In the genomic region with DNA sequence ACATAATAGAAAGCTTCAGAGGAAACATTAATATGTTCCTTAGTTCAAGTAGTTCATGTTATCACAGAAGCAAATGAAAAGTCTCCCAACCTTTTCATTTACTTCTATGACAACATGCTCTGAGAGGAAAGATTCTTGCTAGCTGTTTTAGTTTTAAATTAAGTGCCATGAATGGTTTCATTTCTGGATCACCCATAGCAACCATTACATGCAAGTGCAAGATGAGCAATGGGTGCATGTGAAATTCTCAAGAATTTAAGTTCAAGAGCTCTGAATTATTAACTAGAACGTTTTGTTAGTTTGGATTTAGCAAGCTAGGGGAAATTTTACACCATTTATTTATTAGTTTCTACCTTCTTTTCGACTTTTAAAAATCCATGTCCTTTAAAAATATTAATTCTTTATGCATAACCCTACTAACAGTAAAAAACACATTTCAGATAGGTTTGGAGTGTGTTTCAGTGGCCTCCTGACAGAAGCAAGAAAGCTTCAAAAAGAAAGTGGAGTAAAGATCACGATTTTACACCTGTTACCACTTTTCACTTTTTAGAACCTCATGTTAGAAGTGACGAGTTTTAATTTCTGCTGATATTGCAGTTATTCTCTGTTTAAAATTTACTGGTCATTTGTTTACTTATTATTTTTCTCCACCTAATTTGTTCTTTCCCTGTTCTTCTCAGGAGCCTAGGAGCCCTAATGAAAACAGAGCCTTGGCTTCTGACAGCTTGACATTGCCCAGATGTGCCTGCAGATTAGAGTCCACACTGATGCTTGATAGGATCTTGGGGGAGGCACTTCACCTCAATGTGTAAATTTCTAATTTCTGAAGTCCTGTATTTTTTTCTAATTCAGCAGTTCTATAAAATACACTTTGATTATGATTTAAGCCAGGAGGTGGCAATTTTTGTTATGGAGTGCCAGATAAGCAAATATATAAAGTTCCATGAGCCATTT, we compare ENCODE assay signal across 17 cellular contexts.
DNase-seq lines count a peak whose midpoint lies in the region; ATAC-seq, FAIRE-seq and TF ChIP-seq lines count a peak whose summit lies in the region.
"Had no signal": no experiment of that assay in that cellular context is flagged by ENCODE, and none has a peak within 500 bp of the region (broad histone marks: within the 10 kb centered on the region; RNA-seq: fewer than 3 reads in every experiment).

No MANE protein-coding gene starts in this region.

- DNase-seq in A549 (ENCODE audit: low read depth in 1 of 2, low spot score in 1 of 2) (no peak), KBM-7 (peak; percentile 31), left kidney (ENCODE audit: low read depth, low spot score) (peak; percentile 23), uterus (no peak), HT-29 (ENCODE audit: low spot score) (no peak), G401 (ENCODE audit: low spot score) (no peak)
- no peak for DNase-seq in activated CD4-positive, alpha-beta T cell treated with anti-CD3 and anti-CD28 coated beads, Interleukin-2, amount 50 U/mL, for 48 hours
- DNase-seq: NCI-H1417, NCI-H187, NCI-H2107, NCI-H510A treated with DMSO at 0.1 percent for 48 hours had no signal

- no peak for TF ChIP-seq RAD21 in A549 (conservative IDR thresholded peaks at IDR 0.05 in 1 of 2, IDR thresholded peaks at IDR 0.05 in 1 of 2)

- H3K9me3 ChIP-seq in A549 (peaks cover 4% of the 10 kb centered on the region; the same call in 1 of the 3 replicates), uterus (no peaks in the 10 kb centered on the region)
- H3K9me3 ChIP-seq: HAP-1, SJSA1 had no signal

- H3K27ac ChIP-seq in A549 (no peak overlapping the region), uterus (no peak overlapping the region)
- H3K27ac ChIP-seq: C4-2B, SJSA1 had no signal

- CTCF ChIA-PET in A549 (lab: Yijun Ruan, JAX), result no interaction called here

- TF ChIP-seq POLR2A in A549 (IDR thresholded peaks at IDR 0.05; ENCODE audit: low read length) (no peak), uterus (IDR thresholded peaks at IDR 0.05) (no peak)

- TF ChIP-seq CTCF in A549 (IDR thresholded peaks at IDR 0.05) (no peak), uterus (IDR thresholded peaks at IDR 0.05) (no peak)

- ATAC-seq in A549, result no peak
- no peak for ATAC-seq in SK-N-SH treated with all-trans-retinoic acid at 6 μM for 48 hours

- intact Hi-C loops in uterus (cut with DNase I; ENCODE audit: low total_unique reads), result no loop called here

- in situ Hi-C loops in KBM-7 (cut with MboI; ENCODE audit: low pct_unique_long_range_greater_than_20kb, low sequenced_read_pairs) (no loop called here), G401 (cut with HindIII; ENCODE audit: low sequenced_read_pairs) (no loop called here)

- no peaks in the 10 kb centered on the region for H3K27me3 ChIP-seq in uterus
- H3K27me3 ChIP-seq: SJSA1 had no signal

- WGBS in A549 (ENCODE audit: missing lambda C conversion rate), result 1% methylated on average over 4 of the region's 4 CpGs

- POLR2A ChIA-PET in A549 (lab: Yijun Ruan, JAX), result no interaction called here

- no peak for TF ChIP-seq EP300 in A549 (IDR thresholded peaks at IDR 0.05)

- no peak overlapping the region for H3K4me2 ChIP-seq in A549

- no peaks in the 10 kb centered on the region for H3K36me3 ChIP-seq in uterus
- H3K36me3 ChIP-seq: HAP-1, SJSA1 had no signal

- no peaks in the 10 kb centered on the region for H3K4me1 ChIP-seq in A549
- no peaks in the 10 kb centered on the region for H3K4me1 ChIP-seq in uterus
- H3K4me1 ChIP-seq: HAP-1, SJSA1 had no signal

- H3K4me3 ChIP-seq in A549, result no peak overlapping the region
- H3K4me3 ChIP-seq in uterus, result no peak overlapping the region
- H3K4me3 ChIP-seq: HAP-1, SJSA1 had no signal

- no peak for FAIRE-seq in A549 (lab: Jason Lieb, UNC)
- FAIRE-seq: A204.1, D721Med had no signal

TF ChIP-seq in A549, 52 proteins besides CTCF, POLR2A, EP300 and RAD21:
- TF ChIP-seq MAFK (IDR thresholded peaks at IDR 0.05; ENCODE audit: partially characterized antibody) (peak; percentile 88), FOSB (CRISPR knock-in tag; IDR thresholded peaks at IDR 0.05) (no peak), RNF2 (IDR thresholded peaks at IDR 0.05; ENCODE audit: borderline replicate concordance, low read depth) (no peak)
- TF ChIP-seq, protein P1, sequence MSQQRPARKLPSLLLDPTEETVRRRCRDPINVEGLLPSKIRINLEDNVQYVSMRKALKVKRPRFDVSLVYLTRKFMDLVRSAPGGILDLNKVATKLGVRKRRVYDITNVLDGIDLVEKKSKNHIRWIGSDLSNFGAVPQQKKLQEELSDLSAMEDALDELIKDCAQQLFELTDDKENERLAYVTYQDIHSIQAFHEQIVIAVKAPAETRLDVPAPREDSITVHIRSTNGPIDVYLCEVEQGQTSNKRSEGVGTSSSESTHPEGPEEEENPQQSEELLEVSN (IDR thresholded peaks at IDR 0.05; ENCODE audit: borderline replicate concordance, low read depth), result no peak
- TF ChIP-seq, protein P2, sequence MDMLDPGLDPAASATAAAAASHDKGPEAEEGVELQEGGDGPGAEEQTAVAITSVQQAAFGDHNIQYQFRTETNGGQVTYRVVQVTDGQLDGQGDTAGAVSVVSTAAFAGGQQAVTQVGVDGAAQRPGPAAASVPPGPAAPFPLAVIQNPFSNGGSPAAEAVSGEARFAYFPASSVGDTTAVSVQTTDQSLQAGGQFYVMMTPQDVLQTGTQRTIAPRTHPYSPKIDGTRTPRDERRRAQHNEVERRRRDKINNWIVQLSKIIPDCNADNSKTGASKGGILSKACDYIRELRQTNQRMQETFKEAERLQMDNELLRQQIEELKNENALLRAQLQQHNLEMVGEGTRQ (IDR thresholded peaks at IDR 0.05), result no peak
TF ChIP-seq in A549: peak in this region for 1.

TF ChIP-seq in SK-N-SH treated with all-trans-retinoic acid at 6 μM for 48 hours, 23 proteins besides CTCF, POLR2A, EP300 and RAD21:
- peak; percentile 54; the same call in 1 of the 2 replicates for TF ChIP-seq TCF4 (CRISPR knock-in tag; IDR thresholded peaks at IDR 0.05; ENCODE audit: borderline replicate concordance)
- TF ChIP-seq ESRRG (CRISPR knock-in tag; IDR thresholded peaks at IDR 0.05), result no peak

Comparison
In these comparisons a context has a peak if more than half of its experiments do, and no peak if none do; other contexts are left out.
1. DNase-seq: peak in KBM-7 (single experiment) and left kidney (single experiment); none in A549 (0 of 2), uterus (0 of 2), HT-29 (single experiment), activated CD4-positive, alpha-beta T cell treated with anti-CD3 and anti-CD28 coated beads, Interleukin-2, amount 50 U/mL, for 48 hours (0 of 2) and G401 (single experiment).